Comparison of ENCODE assay signal across 28 cellular contexts in genomic region chr6:169231790-169232506, GRCh38. TPM values are rescaled to one million over a fixed set of nuclear protein-coding genes. Genes with fewer than 3 reads are reported as not detected.
A peak's percentile ranks its signal among the peaks of the same experiment; 100 is the strongest.
DNase-seq lines count a peak whose midpoint lies in the region; ATAC-seq, FAIRE-seq and TF ChIP-seq lines count a peak whose summit lies in the region.
"Had no signal": no experiment of that assay in that cellular context is flagged by ENCODE, and none has a peak within 500 bp of the region (broad histone marks: within the 10 kb centered on the region; RNA-seq: fewer than 3 reads in every experiment).

No MANE protein-coding gene starts in this region.

- FAIRE-seq in kidney (lab: Jason Lieb, UNC): no peak
- FAIRE-seq: GM12891, GM19239 had no signal

- no peak overlapping the region for H3K9ac ChIP-seq in kidney (ENCODE audit: low read length in 2 of 2)

- intact Hi-C loops in kidney (cut with DNase I): no loop called here

- no peak overlapping the region for H3K27ac Mint-ChIP-seq in activated CD8-positive, alpha-beta memory T cell treated with anti-CD3 and anti-CD28 coated beads, Interleukin-2, amount 10 ng/mL, durations not matched to agents 7 days and 5 days
- H3K27ac Mint-ChIP-seq in chondrocyte (ENCODE audit: unreplicated experiment): peak overlapping the region; percentile 17
- H3K27ac Mint-ChIP-seq in stimulated activated memory B cell treated with anti-CD40 and anti-IgM and Interleukin-4, amounts not matched to agents 10 μg/mL and 1 μg/mL and 100 μg/mL, for 72 hours: no peak overlapping the region
- H3K27ac Mint-ChIP-seq: CD8-positive, alpha-beta memory T cell had no signal

- ATAC-seq in activated CD8-positive, alpha-beta memory T cell treated with anti-CD3 and anti-CD28 coated beads, Interleukin-2, amount 10 ng/mL, durations not matched to agents 7 days and 5 days: no peak
- peak; percentile 36 for ATAC-seq in stimulated activated memory B cell treated with anti-CD40 and anti-IgM and Interleukin-4, amounts not matched to agents 10 μg/mL and 1 μg/mL and 100 μg/mL, for 72 hours

- no peak overlapping the region for H3K4me3 ChIP-seq in kidney (ENCODE audit: low read length in 2 of 2)
- H3K4me3 ChIP-seq in WERI-Rb-1 (ENCODE audit: low read depth, low read length): no peak overlapping the region
- H3K4me3 ChIP-seq: MG63 had no signal

- no peak overlapping the region for H3K4me3 Mint-ChIP-seq in activated CD8-positive, alpha-beta memory T cell treated with anti-CD3 and anti-CD28 coated beads, Interleukin-2, amount 10 ng/mL, durations not matched to agents 7 days and 5 days
- no peak overlapping the region for H3K4me3 Mint-ChIP-seq in chondrocyte (ENCODE audit: unreplicated experiment)
- H3K4me3 Mint-ChIP-seq in stimulated activated memory B cell treated with anti-CD40 and anti-IgM and Interleukin-4, amounts not matched to agents 10 μg/mL and 1 μg/mL and 100 μg/mL, for 72 hours: no peak overlapping the region
- H3K4me3 Mint-ChIP-seq: CD14-positive monocyte; CD8-positive, alpha-beta memory T cell; H9 had no signal

- no peaks in the 10 kb centered on the region for H3K4me1 Mint-ChIP-seq in activated CD8-positive, alpha-beta memory T cell treated with anti-CD3 and anti-CD28 coated beads, Interleukin-2, amount 10 ng/mL, durations not matched to agents 7 days and 5 days
- H3K4me1 Mint-ChIP-seq in chondrocyte (ENCODE audit: low read depth): peaks cover 9% of the 10 kb centered on the region
- H3K4me1 Mint-ChIP-seq in stimulated activated memory B cell treated with anti-CD40 and anti-IgM and Interleukin-4, amounts not matched to agents 10 μg/mL and 1 μg/mL and 100 μg/mL, for 72 hours: no peaks in the 10 kb centered on the region
- H3K4me1 Mint-ChIP-seq: CD14-positive monocyte; CD8-positive, alpha-beta memory T cell; H9 had no signal

- H3K36me3 ChIP-seq in kidney (ENCODE audit: control insufficient read depth in 1 of 2, insufficient read depth in 2 of 2, low read length in 2 of 2): peaks cover 0 to 2% of the 10 kb centered on the region in 2 donors
- H3K36me3 ChIP-seq in WERI-Rb-1: no peaks in the 10 kb centered on the region
- H3K36me3 ChIP-seq: BE2C had no signal

- H3K27me3 ChIP-seq in WERI-Rb-1 (ENCODE audit: insufficient read depth, low read depth, severe bottlenecking): no peaks in the 10 kb centered on the region
- H3K27me3 ChIP-seq: BE2C, MG63 had no signal

- H3K9me3 Mint-ChIP-seq in activated CD8-positive, alpha-beta memory T cell treated with anti-CD3 and anti-CD28 coated beads, Interleukin-2, amount 10 ng/mL, durations not matched to agents 7 days and 5 days (ENCODE audit: low read depth): peaks cover 19% of the 10 kb centered on the region
- no peaks in the 10 kb centered on the region for H3K9me3 Mint-ChIP-seq in chondrocyte (ENCODE audit: low read depth)
- H3K9me3 Mint-ChIP-seq in stimulated activated memory B cell treated with anti-CD40 and anti-IgM and Interleukin-4, amounts not matched to agents 10 μg/mL and 1 μg/mL and 100 μg/mL, for 72 hours: peaks cover 27% of the 10 kb centered on the region

- TF ChIP-seq CTCF in chondrocyte (IDR thresholded peaks at IDR 0.05) (no peak), kidney (IDR thresholded peaks at IDR 0.05; ENCODE audit: borderline replicate concordance, extremely low read depth, insufficient read depth) (no peak), GM20000 (IDR thresholded peaks at IDR 0.05; ENCODE audit: extremely low read depth, missing control alignments) (no peak), WERI-Rb-1 (IDR thresholded peaks at IDR 0.05; ENCODE audit: low read depth, low read length) (no peak)

- no peaks in the 10 kb centered on the region for H3K36me3 Mint-ChIP-seq in activated CD8-positive, alpha-beta memory T cell treated with anti-CD3 and anti-CD28 coated beads, Interleukin-2, amount 10 ng/mL, durations not matched to agents 7 days and 5 days
- peaks cover 74% of the 10 kb centered on the region for H3K36me3 Mint-ChIP-seq in chondrocyte (ENCODE audit: low read depth)
- H3K36me3 Mint-ChIP-seq in stimulated activated memory B cell treated with anti-CD40 and anti-IgM and Interleukin-4, amounts not matched to agents 10 μg/mL and 1 μg/mL and 100 μg/mL, for 72 hours: no peaks in the 10 kb centered on the region
- H3K36me3 Mint-ChIP-seq: CD14-positive monocyte; CD8-positive, alpha-beta memory T cell had no signal

- no peaks in the 10 kb centered on the region for H3K27me3 Mint-ChIP-seq in activated CD8-positive, alpha-beta memory T cell treated with anti-CD3 and anti-CD28 coated beads, Interleukin-2, amount 10 ng/mL, durations not matched to agents 7 days and 5 days
- no peaks in the 10 kb centered on the region for H3K27me3 Mint-ChIP-seq in chondrocyte (ENCODE audit: low read depth)
- H3K27me3 Mint-ChIP-seq in stimulated activated memory B cell treated with anti-CD40 and anti-IgM and Interleukin-4, amounts not matched to agents 10 μg/mL and 1 μg/mL and 100 μg/mL, for 72 hours: peaks cover 1% of the 10 kb centered on the region

- H3K27ac ChIP-seq in kidney (ENCODE audit: low read depth in 2 of 2, low read length in 2 of 2) (no peak overlapping the region), WERI-Rb-1 (no peak overlapping the region)

- DNase-seq in activated CD8-positive, alpha-beta memory T cell treated with anti-CD3 and anti-CD28 coated beads, Interleukin-2, amount 10 ng/mL, durations not matched to agents 7 days and 5 days: peak; percentile 37
- DNase-seq in activated CD8-positive, alpha-beta memory T cell treated with anti-CD3 and anti-CD28 coated beads, Interleukin-2, amount 50 U/mL, for 48 hours: no peak
- DNase-seq in chondrocyte (ENCODE audit: low spot score): no peak
- peak; percentile 50 for DNase-seq in kidney
- no peak for DNase-seq in GM20000 (ENCODE audit: low spot score)
- no peak for DNase-seq in WERI-Rb-1
- DNase-seq in D341Med (ENCODE audit: low spot score): no peak
- DNase-seq: 8988T; ACHN; BE2C; CD8-positive, alpha-beta memory T cell; DMS79 treated with DMSO at 0.1 percent for 48 hours; GF-D8; H9; KBM-7; MG63; NCI-H187; NCI-H2081 treated with DMSO at 0.1 percent for 48 hours; NCI-H2171; NCI-H226; NCI-H510A; NCI-H69; RPMI8226; SHP77 treated with DMSO at 0.1 percent for 48 hours had no signal

- H3K9me3 ChIP-seq in kidney (ENCODE audit: control insufficient read depth in 1 of 2, low read length in 2 of 2) (no peaks in the 10 kb centered on the region), WERI-Rb-1 (ENCODE audit: severe bottlenecking) (no peaks in the 10 kb centered on the region)
- H3K9me3 ChIP-seq: BE2C, MG63 had no signal

- H3K4me1 ChIP-seq in kidney (ENCODE audit: control insufficient read depth in 1 of 2, insufficient read depth in 1 of 2, low read depth in 1 of 2, low read length in 2 of 2): no peaks in the 10 kb centered on the region
- H3K4me1 ChIP-seq: BE2C had no signal

- CTCF ChIA-PET in activated CD8-positive, alpha-beta memory T cell treated with anti-CD3 and anti-CD28 coated beads, Interleukin-2, amount 10 ng/mL, durations not matched to agents 7 days and 5 days (lab: Charles Lee): no interaction called here

RNA-seq across cellular contexts. Expression of gene THBS2, which starts 21.7 kb away (rescaled TPM):
- total RNA-seq in activated CD8-positive, alpha-beta memory T cell treated with anti-CD3 and anti-CD28 coated beads, Interleukin-2, amount 10 ng/mL, durations not matched to agents 7 days and 5 days: not detected
- 1,244 to 1,906 TPM (median 1,285 TPM) in 3 replicates for total RNA-seq in chondrocyte
- total RNA-seq in kidney: 33.4 TPM
- polyA plus RNA-seq in kidney (ENCODE audit: insufficient read depth, low read depth, low replicate concordance): 2.7 TPM
- total RNA-seq: CD8-positive, alpha-beta memory T cell had no signal

Comparison
In these comparisons a context has a peak if more than half of its experiments do, and no peak if none do; other contexts are left out.
1. DNase-seq: peak in activated CD8-positive, alpha-beta memory T cell treated with anti-CD3 and anti-CD28 coated beads, Interleukin-2, amount 10 ng/mL, durations not matched to agents 7 days and 5 days (single experiment) and kidney (single experiment); none in activated CD8-positive, alpha-beta memory T cell treated with anti-CD3 and anti-CD28 coated beads, Interleukin-2, amount 50 U/mL, for 48 hours (single experiment), chondrocyte (single experiment), GM20000 (single experiment), WERI-Rb-1 (single experiment) and D341Med (single experiment).
2. RNA of gene THBS2, which starts 21.7 kb away (total RNA-seq): 1,244 to 1,906 TPM in chondrocyte; 33.4 TPM in kidney (single experiment) and not detected in activated CD8-positive, alpha-beta memory T cell treated with anti-CD3 and anti-CD28 coated beads, Interleukin-2, amount 10 ng/mL, durations not matched to agents 7 days and 5 days; every median in the first group is over 10 times any median in the second.